Comparison of ENCODE assay signal across 22 cellular contexts in genomic region chr14:98816718-98817117, GRCh38.
"Had no signal": no experiment of that assay in that cellular context is flagged by ENCODE, and none has a peak within 500 bp of the region (broad histone marks: within the 10 kb centered on the region; RNA-seq: fewer than 3 reads in every experiment).

No MANE protein-coding gene starts in this region.

- ATAC-seq: esophagus mucosa; gastrocnemius medialis; heart left ventricle; left cardiac atrium; left ventricle myocardium superior; lower lobe of right lung; natural killer cell treated with Interleukin-12 subunit alpha and Interleukin-12 subunit beta and Interleukin-15 and Interleukin-18, amount 100 ng/mL, for 72 hours; right lobe of liver had no signal

- H3K9ac ChIP-seq: parathyroid adenoma had no signal

- H3K4me1 ChIP-seq: gastrocnemius medialis, heart left ventricle, lower lobe of right lung, parathyroid adenoma, right lobe of liver, testis had no signal

- H2AFZ ChIP-seq: hepatocyte, parathyroid adenoma had no signal

- H3K27me3 ChIP-seq: hepatocyte, right lobe of liver, testis had no signal

- H3K4me2 ChIP-seq: hepatocyte had no signal

- H3K9me3 ChIP-seq: gastrocnemius medialis, heart left ventricle, lower lobe of right lung, right lobe of liver, testis, tibial artery had no signal

- H3K4me3 ChIP-seq: dorsolateral prefrontal cortex, gastrocnemius medialis, heart left ventricle, hepatocyte, lower lobe of right lung, right lobe of liver, testis, tibial artery had no signal

- DNase-seq: dorsolateral prefrontal cortex; effector CD4-positive, alpha-beta T cell; foreskin fibroblast; gastrocnemius medialis; heart left ventricle; left cardiac atrium; left ventricle myocardium superior; lower lobe of right lung; right lobe of liver; small intestine; stimulated activated CD4-positive, alpha-beta T cell treated with anti-CD3 and anti-CD28 coated beads, Interleukin-15, amount 100 ng/mL, for 24 hours; stimulated activated CD4-positive, alpha-beta T cell treated with anti-CD3 and anti-CD28 coated beads, Interleukin-2, amount 100 ng/mL, for 48 hours; stimulated activated naive CD4-positive, alpha-beta T cell; substantia nigra; testis; tibial artery had no signal

- FAIRE-seq: colon, small intestine had no signal

- H3K79me2 ChIP-seq: hepatocyte, parathyroid adenoma had no signal

- H3K36me3 ChIP-seq: gastrocnemius medialis, heart left ventricle, lower lobe of right lung, right lobe of liver, tibial artery had no signal

- H3K27ac ChIP-seq: dorsolateral prefrontal cortex, epithelial cell of prostate, gastrocnemius medialis, heart left ventricle, hepatocyte, lower lobe of right lung, parathyroid adenoma, right lobe of liver, testis, tibial artery had no signal
